Comparison of ENCODE assay signal across 8 cellular contexts in the genomic region with DNA sequence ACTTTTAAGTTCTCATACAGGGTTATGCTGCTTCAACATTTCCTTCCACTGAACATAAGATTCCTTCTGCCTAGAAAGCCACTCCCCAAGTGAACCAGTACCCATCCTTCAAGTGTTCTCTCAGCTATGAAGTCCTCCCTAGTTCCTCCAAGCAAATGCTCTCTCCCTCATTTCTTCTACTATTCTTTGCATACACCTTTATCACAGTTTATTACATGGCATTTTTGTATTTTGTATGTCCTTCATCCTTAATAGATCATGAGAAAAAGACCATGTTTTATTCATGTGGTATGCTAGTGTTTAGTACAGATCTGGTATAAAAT. TPM values are rescaled to one million over a fixed set of nuclear protein-coding genes. Genes with fewer than 3 reads are reported as not detected.
DNase-seq lines count a peak whose midpoint lies in the region; ATAC-seq and TF ChIP-seq lines count a peak whose summit lies in the region.

No MANE protein-coding gene starts in this region.

- no peaks in the 10 kb centered on the region for H4K20me1 ChIP-seq in H9 (ENCODE audit: control insufficient read depth, insufficient read depth, insufficient read length)

- peak overlapping the region; percentile 4 for H3K4me2 ChIP-seq in H9 (ENCODE audit: insufficient read depth, insufficient read length, low read length)

- H3K27me3 ChIP-seq in H9 (ENCODE audit: insufficient read depth, low read length) (no peaks in the 10 kb centered on the region), muscle layer of duodenum (ENCODE audit: low read depth, low read length) (no peaks in the 10 kb centered on the region)

- no peaks in the 10 kb centered on the region; a peak in 2 of 7 replicates for H3K36me3 Mint-ChIP-seq in H9 (ENCODE audit: insufficient read depth in 1 of 3, low read depth in 3 of 3)
- peaks cover 18% of the 10 kb centered on the region for H3K36me3 Mint-ChIP-seq in activated naive CD8-positive, alpha-beta T cell treated with anti-CD3 and anti-CD28 coated beads for 36 hours

- H3T11ph ChIP-seq in H9 (ENCODE audit: low read length): no peak overlapping the region

- H3K14ac ChIP-seq in H9 (ENCODE audit: insufficient read depth, low read length): no peak overlapping the region

- H2BK15ac ChIP-seq in H9 (ENCODE audit: low read depth, low read length): no peak overlapping the region

- no peak overlapping the region for H4K91ac ChIP-seq in H9 (ENCODE audit: insufficient read length, low read depth, low read length)

- ATAC-seq in HG03521 (IDR thresholded peaks at IDR 0.05; ENCODE audit: unreplicated experiment): no peak
- no peak for ATAC-seq in HG03354 (IDR thresholded peaks at IDR 0.05; ENCODE audit: poor library complexity, severe bottlenecking, unreplicated experiment)

- peaks cover 4% of the 10 kb centered on the region for H3K23me2 ChIP-seq in H9 (ENCODE audit: insufficient read length, low read depth, low read length, poor library complexity, severe bottlenecking)

- H3K79me2 ChIP-seq in H9 (ENCODE audit: insufficient read depth, low read length): peaks cover 2% of the 10 kb centered on the region

- peak overlapping the region; percentile 33 to 57; a peak in 4 of 5 replicates for H3K4me3 Mint-ChIP-seq in H9
- H3K4me3 Mint-ChIP-seq in activated naive CD8-positive, alpha-beta T cell treated with anti-CD3 and anti-CD28 coated beads for 36 hours: peak overlapping the region; percentile 52

- DNase-seq in AG20443 (ENCODE audit: low spot score) (peak; percentile 11), H9 (no peak), NCI-H2029 treated with DMSO at 0.1 percent for 48 hours (lab: John Stamatoyannopoulos, UW) (no peak), KG1 (lab: John Stamatoyannopoulos, UW) (no peak)
- DNase-seq in activated naive CD8-positive, alpha-beta T cell treated with anti-CD3 and anti-CD28 coated beads for 36 hours: no peak

- H3K4me1 ChIP-seq in H9 (ENCODE audit: insufficient read depth, low read length) (peaks cover 10% of the 10 kb centered on the region), muscle layer of duodenum (ENCODE audit: control insufficient read depth in 1 of 2, insufficient read depth in 2 of 2, low read length in 2 of 2) (peaks cover 22 to 24% of the 10 kb centered on the region in 2 donors)

- H3K4me3 ChIP-seq in muscle layer of duodenum (ENCODE audit: low read depth in 1 of 2, low read length in 2 of 2): peak overlapping the region; percentile 79 to 83

- no peak overlapping the region for H2BK120ac ChIP-seq in H9 (ENCODE audit: low read depth, low read length, poor library complexity, severe bottlenecking)

- H4K5ac ChIP-seq in H9 (ENCODE audit: insufficient read length, low read depth, low read length): no peak overlapping the region

- peaks cover 37 to 45% of the 10 kb centered on the region in 2 experiments for H3K4me1 Mint-ChIP-seq in H9
- peaks cover 58% of the 10 kb centered on the region for H3K4me1 Mint-ChIP-seq in activated naive CD8-positive, alpha-beta T cell treated with anti-CD3 and anti-CD28 coated beads for 36 hours

- no peak overlapping the region for H3K56ac ChIP-seq in H9 (ENCODE audit: insufficient read length, low read depth, low read length)

- no peaks in the 10 kb centered on the region for H3K36me3 ChIP-seq in muscle layer of duodenum (ENCODE audit: control insufficient read depth in 1 of 2, insufficient read depth in 2 of 2, low read length in 2 of 2)

- H2AFZ ChIP-seq in H9 (ENCODE audit: low read length): no peak overlapping the region

- H2BK12ac ChIP-seq in H9 (ENCODE audit: insufficient read length, low read depth, low read length): no peak overlapping the region

- H3K9me3 ChIP-seq in H9 (ENCODE audit: control insufficient read depth, low read depth, low read length) (no peaks in the 10 kb centered on the region), muscle layer of duodenum (ENCODE audit: control insufficient read depth in 1 of 2, low read length in 2 of 2) (no peaks in the 10 kb centered on the region)

- H3K79me1 ChIP-seq in H9 (ENCODE audit: insufficient read depth, low read depth, low read length, poor library complexity, severe bottlenecking): no peaks in the 10 kb centered on the region

- no peak overlapping the region for H3K23ac ChIP-seq in H9 (ENCODE audit: insufficient read length, low read depth, low read length)

- no peak overlapping the region for H2AK5ac ChIP-seq in H9 (ENCODE audit: insufficient read length, low read length)

- H3K18ac ChIP-seq in H9 (ENCODE audit: insufficient read length, low read depth, low read length): no peak overlapping the region

- H4K8ac ChIP-seq in H9 (replicated peaks; ENCODE audit: insufficient read length, low read depth, low read length): no peak overlapping the region

- no peak overlapping the region for H2BK20ac ChIP-seq in H9 (ENCODE audit: low read depth, low read length, poor library complexity, severe bottlenecking)

- TF ChIP-seq CTCF in H9 (conservative IDR thresholded peaks at IDR 0.05): no peak

- no peak overlapping the region for H3K27ac Mint-ChIP-seq in H9
- no peak overlapping the region for H3K27ac Mint-ChIP-seq in activated naive CD8-positive, alpha-beta T cell treated with anti-CD3 and anti-CD28 coated beads for 36 hours

- H3K9ac ChIP-seq in H9 (ENCODE audit: extremely low read depth, insufficient read length, low read length): no peak overlapping the region

- no peaks in the 10 kb centered on the region for H3K9me3 Mint-ChIP-seq in H9
- H3K9me3 Mint-ChIP-seq in activated naive CD8-positive, alpha-beta T cell treated with anti-CD3 and anti-CD28 coated beads for 36 hours: no peaks in the 10 kb centered on the region

- no peak overlapping the region for H2BK5ac ChIP-seq in H9 (ENCODE audit: insufficient read length, low read length)

- H3K27ac ChIP-seq in H9 (ENCODE audit: insufficient read length, low read depth, low read length): no peak overlapping the region
- H3K27ac ChIP-seq in muscle layer of duodenum (ENCODE audit: low read length): no peak overlapping the region

- peaks cover 5% of the 10 kb centered on the region for H3K27me3 Mint-ChIP-seq in H9 (ENCODE audit: low read depth)
- H3K27me3 Mint-ChIP-seq in activated naive CD8-positive, alpha-beta T cell treated with anti-CD3 and anti-CD28 coated beads for 36 hours: no peaks in the 10 kb centered on the region

- H3K4ac ChIP-seq in H9 (ENCODE audit: low read depth, low read length): no peak overlapping the region

RNA-seq across cellular contexts. Expression of gene SYPL1, which starts 1.9 kb away (rescaled TPM):
- 39.2 and 41.9 TPM in 2 replicates for total RNA-seq in H9 (2021)
- total RNA-seq in activated naive CD8-positive, alpha-beta T cell treated with anti-CD3 and anti-CD28 coated beads for 36 hours: 10 to 100 TPM; 41.6 to 42.8 TPM
